1 cellular context compared by ENCODE assay signal in the genomic region with DNA sequence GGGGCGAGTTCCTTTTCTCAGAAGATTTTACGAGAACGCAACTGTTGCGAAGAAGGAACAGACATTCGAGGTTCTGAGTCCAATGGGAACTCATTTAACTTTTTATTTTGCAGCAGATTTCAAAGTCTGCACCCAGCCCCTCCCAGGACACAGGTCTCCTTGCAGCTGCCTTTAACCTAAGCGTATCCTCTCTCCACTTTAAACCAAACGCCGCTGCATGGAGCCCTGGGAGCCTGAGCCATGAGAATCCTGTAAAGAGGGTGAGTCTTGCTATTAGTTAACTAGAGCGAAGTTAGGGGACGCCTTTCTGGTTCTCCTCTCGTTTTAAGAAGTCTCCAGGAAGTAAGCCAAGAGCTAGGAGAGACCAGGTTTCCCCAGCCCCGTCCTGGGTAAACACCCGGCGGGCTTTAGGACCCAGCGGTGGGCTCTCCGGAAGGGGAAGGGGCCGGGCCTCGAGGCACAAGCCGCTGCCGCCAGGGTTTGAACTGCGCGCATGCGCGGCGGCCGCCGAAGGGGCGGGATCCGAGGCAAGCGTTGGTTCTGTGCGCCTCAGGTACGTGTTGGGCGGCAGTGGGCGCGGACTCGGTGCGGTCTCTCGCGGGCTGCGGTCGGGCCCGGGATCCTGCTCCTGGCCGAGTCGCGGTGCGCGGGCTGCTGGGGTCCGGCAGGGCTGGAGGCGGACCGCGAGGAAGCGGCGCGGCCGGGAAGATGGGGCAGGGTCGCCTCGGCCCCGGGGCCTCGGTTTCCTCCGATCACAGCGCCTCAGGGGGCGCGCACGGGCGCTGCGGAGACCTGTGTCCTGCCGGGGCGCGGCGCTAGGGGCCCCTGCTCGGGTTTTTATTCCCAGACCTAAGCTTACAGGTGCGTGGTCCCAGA.
TF ChIP-seq lines count a peak whose summit lies in the region.

A gene (plus strand): TSS at position 510 of the 876 bp plus-strand sequence. CDS start 7,188 bp downstream, outside the sequence.

TF ChIP-seq in SK-N-SH, 30 proteins besides CTCF, POLR2A, EP300 and RAD21 (continued from another document):
- TF ChIP-seq RCOR1 (IDR thresholded peaks at IDR 0.05; ENCODE audit: low read length) (peak; percentile 29; the same call in 1 of the 2 replicates), FOXJ3 (CRISPR knock-in tag; IDR thresholded peaks at IDR 0.05) (peak; percentile 46; the same call in 1 of the 2 replicates), MXI1 (IDR thresholded peaks at IDR 0.05; ENCODE audit: low read depth, low read length) (peak; percentile 84; the same call in 1 of the 2 replicates), FOXM1 (IDR thresholded peaks at IDR 0.05; ENCODE audit: low read depth) (peak; percentile 27; the same call in 1 of the 2 replicates)
- TF ChIP-seq, protein P1, sequence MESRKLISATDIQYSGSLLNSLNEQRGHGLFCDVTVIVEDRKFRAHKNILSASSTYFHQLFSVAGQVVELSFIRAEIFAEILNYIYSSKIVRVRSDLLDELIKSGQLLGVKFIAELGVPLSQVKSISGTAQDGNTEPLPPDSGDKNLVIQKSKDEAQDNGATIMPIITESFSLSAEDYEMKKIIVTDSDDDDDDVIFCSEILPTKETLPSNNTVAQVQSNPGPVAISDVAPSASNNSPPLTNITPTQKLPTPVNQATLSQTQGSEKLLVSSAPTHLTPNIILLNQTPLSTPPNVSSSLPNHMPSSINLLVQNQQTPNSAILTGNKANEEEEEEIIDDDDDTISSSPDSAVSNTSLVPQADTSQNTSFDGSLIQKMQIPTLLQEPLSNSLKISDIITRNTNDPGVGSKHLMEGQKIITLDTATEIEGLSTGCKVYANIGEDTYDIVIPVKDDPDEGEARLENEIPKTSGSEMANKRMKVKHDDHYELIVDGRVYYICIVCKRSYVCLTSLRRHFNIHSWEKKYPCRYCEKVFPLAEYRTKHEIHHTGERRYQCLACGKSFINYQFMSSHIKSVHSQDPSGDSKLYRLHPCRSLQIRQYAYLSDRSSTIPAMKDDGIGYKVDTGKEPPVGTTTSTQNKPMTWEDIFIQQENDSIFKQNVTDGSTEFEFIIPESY (IDR thresholded peaks at IDR 0.05; ENCODE audit: borderline replicate concordance, low read depth): no peak
- TF ChIP-seq, protein P2, sequence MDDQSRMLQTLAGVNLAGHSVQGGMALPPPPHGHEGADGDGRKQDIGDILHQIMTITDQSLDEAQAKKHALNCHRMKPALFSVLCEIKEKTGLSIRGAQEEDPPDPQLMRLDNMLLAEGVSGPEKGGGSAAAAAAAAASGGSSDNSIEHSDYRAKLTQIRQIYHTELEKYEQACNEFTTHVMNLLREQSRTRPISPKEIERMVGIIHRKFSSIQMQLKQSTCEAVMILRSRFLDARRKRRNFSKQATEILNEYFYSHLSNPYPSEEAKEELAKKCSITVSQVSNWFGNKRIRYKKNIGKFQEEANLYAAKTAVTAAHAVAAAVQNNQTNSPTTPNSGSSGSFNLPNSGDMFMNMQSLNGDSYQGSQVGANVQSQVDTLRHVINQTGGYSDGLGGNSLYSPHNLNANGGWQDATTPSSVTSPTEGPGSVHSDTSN (IDR thresholded peaks at IDR 0.05): peak; percentile 44; the same call in 1 of the 2 replicates
